8 cellular contexts compared by ENCODE assay signal in the genomic region with DNA sequence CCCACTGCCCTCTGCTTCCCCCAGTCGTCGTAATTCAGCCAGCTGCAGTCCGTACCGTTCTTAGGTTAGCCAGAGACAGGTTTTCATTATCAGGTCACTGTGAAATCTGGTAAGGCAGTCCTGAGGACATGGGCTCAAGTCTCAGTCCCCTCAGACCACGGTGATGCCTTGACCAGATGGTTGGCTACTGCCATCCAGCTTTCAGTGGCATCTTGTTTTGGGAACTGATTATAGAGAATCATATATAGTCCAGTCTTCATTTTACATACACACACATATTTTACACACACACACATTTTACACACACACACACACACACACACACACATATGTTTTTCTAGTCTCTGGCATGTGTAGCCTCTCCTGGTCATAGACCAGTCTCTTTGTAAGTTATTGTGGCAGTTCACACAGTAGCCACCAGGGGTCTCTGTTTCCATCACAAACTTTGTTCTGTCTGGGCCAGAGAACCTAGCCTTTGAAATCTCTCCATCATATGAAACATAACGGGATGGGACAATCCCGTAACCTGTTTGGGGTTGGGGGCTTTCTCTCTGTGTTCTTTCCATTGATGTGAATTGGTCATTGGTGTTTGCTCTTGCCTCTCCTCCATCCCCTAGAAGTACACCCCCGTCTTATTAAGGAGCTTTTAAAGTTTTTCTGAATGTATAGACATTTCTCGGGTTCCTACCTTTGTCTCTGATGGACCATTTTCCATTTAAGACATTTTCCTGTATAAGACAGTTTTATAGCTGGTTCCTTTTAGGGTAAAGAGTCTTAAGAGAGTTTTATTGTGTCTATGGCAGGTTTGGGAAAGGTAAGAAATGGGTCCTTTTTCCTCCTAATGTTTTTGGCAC. TPM values are rescaled to one million over a fixed set of nuclear protein-coding genes. Genes with fewer than 3 reads are reported as not detected.
DNase-seq lines count a peak whose midpoint lies in the region; ATAC-seq, FAIRE-seq and TF ChIP-seq lines count a peak whose summit lies in the region.

No MANE protein-coding gene starts in this region.

- peaks cover 6 to 27% of the 10 kb centered on the region in 2 experiments; a peak in 4 of 5 replicates for H3K36me3 ChIP-seq in HepG2 (replicated peaks in 1 of 2; ENCODE audit: control insufficient read depth in 1 of 2, insufficient read depth in 2 of 2, low read length in 2 of 2)

- H2AFZ ChIP-seq in HepG2 (ENCODE audit: low read length), result no peak overlapping the region

- H3K79me2 ChIP-seq in HepG2 (ENCODE audit: insufficient read depth, low read length), result no peaks in the 10 kb centered on the region

- DNase-seq in DMS153 treated with DMSO at 0.1 percent for 48 hours (lab: John Stamatoyannopoulos, UW; ENCODE audit: unreplicated experiment) (peak; percentile 87), HFF-Myc (ENCODE audit: extremely low read depth, low read depth) (no peak), NCI-H446 (lab: John Stamatoyannopoulos, UW) (peak; percentile 60 to 81), cerebellum (ENCODE audit: low spot score) (peak; percentile 64), HepG2 (ENCODE audit: low spot score) (peak; percentile 56)
- peak; percentile 85 for DNase-seq in activated CD4-positive, alpha-beta T cell treated with anti-CD3 and anti-CD28 coated beads for 36 hours
- DNase-seq in stimulated activated CD8-positive, alpha-beta memory T cell treated with anti-CD3 and anti-CD28 coated beads, Interleukin-12 subunit alpha, Interleukin-12 subunit beta, amount 100 ng/mL, for 4 hours (ENCODE audit: low read depth), result peak; percentile 32

- H3K27ac Mint-ChIP-seq in activated CD4-positive, alpha-beta T cell treated with anti-CD3 and anti-CD28 coated beads for 36 hours, result peak overlapping the region; percentile 39

- no peak overlapping the region for H3K4me2 ChIP-seq in HepG2 (ENCODE audit: low read depth, low read length)

- peak; percentile 80 for FAIRE-seq in HepG2 (lab: Jason Lieb, UNC)

- TF ChIP-seq EP300 in HepG2 (IDR thresholded peaks at IDR 0.05; ENCODE audit: low read depth in 2 of 2, low read length in 2 of 2) (no peak), HepG2 (CRISPR knock-in tag; IDR thresholded peaks at IDR 0.05; ENCODE audit: borderline replicate concordance) (no peak)

- no peak overlapping the region for H3K9ac ChIP-seq in HepG2 (ENCODE audit: insufficient read depth, low read depth, low read length)

- no peaks in the 10 kb centered on the region for H3K9me3 Mint-ChIP-seq in activated CD4-positive, alpha-beta T cell treated with anti-CD3 and anti-CD28 coated beads for 36 hours (ENCODE audit: low read depth)

- WGBS in HepG2 (ENCODE audit: low lambda C conversion rate), result 69% methylated on average over 9 of the region's 9 CpGs

- peaks cover 3% of the 10 kb centered on the region; the same call in 1 of the 2 replicates for H4K20me1 ChIP-seq in HepG2 (ENCODE audit: insufficient read depth, low read length)

- TF ChIP-seq CTCF in HFF-Myc (IDR thresholded peaks at IDR 0.05; ENCODE audit: low read depth, low read length, missing control alignments), result peak; percentile 85
- peak; percentile 77 for TF ChIP-seq CTCF in HepG2 (CRISPR knock-in tag; IDR thresholded peaks at IDR 0.05)

- no peaks in the 10 kb centered on the region for H3K36me3 Mint-ChIP-seq in activated CD4-positive, alpha-beta T cell treated with anti-CD3 and anti-CD28 coated beads for 36 hours (ENCODE audit: low read depth)

- CTCF ChIA-PET in activated CD4-positive, alpha-beta T cell treated with anti-CD3 and anti-CD28 coated beads for 36 hours (lab: Charles Lee), result interaction anchor here (0.7 to 6.3 kb wide), 32 partner anchors 9 to 1999 kb away, joined by 3 to 55 read pairs (median 3); partner anchors contain the start of genes EIF2D and IKBKE
- CTCF ChIA-PET in HepG2 (lab: Yijun Ruan, JAX; ENCODE audit: low intra/inter-chr PET ratio, low total read pairs), result interaction anchor here (1.3 kb wide), 1 partner anchor 18 kb away, joined by 4 read pairs; no protein-coding TSS in a partner anchor

- no peaks in the 10 kb centered on the region for H3K27me3 ChIP-seq in HepG2 (ENCODE audit: control insufficient read depth in 1 of 2, insufficient read depth in 2 of 2, low read length in 2 of 2)

- no peaks in the 10 kb centered on the region for H3K27me3 Mint-ChIP-seq in activated CD4-positive, alpha-beta T cell treated with anti-CD3 and anti-CD28 coated beads for 36 hours

- H3K4me1 Mint-ChIP-seq in activated CD4-positive, alpha-beta T cell treated with anti-CD3 and anti-CD28 coated beads for 36 hours, result peaks cover 49% of the 10 kb centered on the region

- POLR2A ChIA-PET in activated CD4-positive, alpha-beta T cell treated with anti-CD3 and anti-CD28 coated beads for 36 hours (lab: Charles Lee), result interaction anchor here (1.0 kb wide), 1 partner anchor 9 kb away, joined by 4 read pairs; no protein-coding TSS in a partner anchor
- POLR2A ChIA-PET in HepG2 (lab: Yijun Ruan, JAX), result no interaction called here

- intact Hi-C loops in activated CD4-positive, alpha-beta T cell treated with anti-CD3 and anti-CD28 coated beads for 36 hours (cut with DNase I, micrococcal nuclease), result no loop called here
- intact Hi-C loops in HepG2 (cut with micrococcal nuclease; ENCODE audit: unreplicated experiment), result no loop called here

- H3K4me1 ChIP-seq in HepG2 (ENCODE audit: insufficient read depth, low read length), result no peaks in the 10 kb centered on the region

- no peak overlapping the region for H3K4me3 ChIP-seq in HFF-Myc (replicated peaks; ENCODE audit: low read depth, low read length)
- H3K4me3 ChIP-seq in HepG2 (replicated peaks in 1 of 3; ENCODE audit: insufficient read depth in 1 of 3, low read depth in 2 of 3, low read length in 3 of 3), result no peak overlapping the region

- no peak for TF ChIP-seq RAD21 in HepG2 (CRISPR knock-in tag; IDR thresholded peaks at IDR 0.05)

- BruUV-seq in HepG2 (replicated peaks; lab: Mats Ljungman, UMichigan), result no TSS peak

- peak; percentile 57 for ATAC-seq in activated CD4-positive, alpha-beta T cell treated with anti-CD3 and anti-CD28 coated beads for 36 hours
- ATAC-seq in HepG2, result peak; percentile 88
- no peak for ATAC-seq in GM18907 (IDR thresholded peaks at IDR 0.05; ENCODE audit: unreplicated experiment)

- in situ Hi-C loops in HepG2 (cut with HindIII; ENCODE audit: extremely low pct_ligation_motif_present, low pct_unique_long_range_greater_than_20kb), result no loop called here

- no peak overlapping the region for H3K4me3 Mint-ChIP-seq in activated CD4-positive, alpha-beta T cell treated with anti-CD3 and anti-CD28 coated beads for 36 hours

- no peak for TF ChIP-seq POLR2A in HepG2 (IDR thresholded peaks at IDR 0.05; ENCODE audit: insufficient read depth in 1 of 2, low read depth in 2 of 2, low read length in 2 of 2)

- no peaks in the 10 kb centered on the region for H3K9me3 ChIP-seq in HepG2 (ENCODE audit: low read length)

- no peak overlapping the region for H3K27ac ChIP-seq in HepG2 (ENCODE audit: extremely low read length, insufficient read depth, low read length)

RNA-seq across cellular contexts. Expression of gene IKBKE, which starts 8.4 kb away (rescaled TPM):
- 10 to 100 TPM; 15.3 to 17.2 TPM for total RNA-seq in activated CD4-positive, alpha-beta T cell treated with anti-CD3 and anti-CD28 coated beads for 36 hours
- total RNA-seq in cerebellum (2.5 TPM), HepG2 (2016; rRNA removed; fragmentation: Illumina TruSeq; extraction: Trizol) (4.0 and 5.8 TPM in 2 replicates)
- total RNA-seq in HepG2 (2016; cell fraction: cytosol; rRNA removed; fragmentation: Illumina TruSeq; extraction: Trizol; ENCODE audit: low read depth), result 1.5 and 1.8 TPM in 2 replicates
- 4.8 and 5.0 TPM in 2 replicates for total RNA-seq in HepG2 (2016; cell fraction: insoluble cytoplasmic fraction; rRNA removed; fragmentation: Illumina TruSeq; extraction: Trizol)
- total RNA-seq in HepG2 (2016; cell fraction: membrane; rRNA removed; fragmentation: Illumina TruSeq; extraction: Trizol), result 3.2 and 5.3 TPM in 2 replicates
- 4.7 and 6.1 TPM in 2 replicates for total RNA-seq in HepG2 (2016; cell fraction: nucleus; rRNA removed; fragmentation: Illumina TruSeq; extraction: Trizol)
- 3.7 and 4.5 TPM in 2 replicates for polyA plus RNA-seq in HepG2 (2011; rRNA removed)
- 2.1 and 3.7 TPM in 2 replicates for polyA plus RNA-seq in HepG2 (2011; cell fraction: cytosol; rRNA removed)
- polyA plus RNA-seq in HepG2 (2011; cell fraction: nucleus; rRNA removed), result 11.0 and 15.9 TPM in 2 replicates
- polyA plus RNA-seq in HepG2 (2012), result 0.95 and 1.4 TPM in 2 replicates
- polyA plus RNA-seq in HepG2 (2016; cell fraction: cytosol; fragmentation: Illumina TruSeq; extraction: Trizol; ENCODE audit: low read depth), result 2.2 and 2.8 TPM in 2 replicates
- polyA plus RNA-seq in HepG2 (2016; cell fraction: insoluble cytoplasmic fraction; fragmentation: Illumina TruSeq; extraction: Trizol; ENCODE audit: low read depth), result 3.9 and 4.3 TPM in 2 replicates
- polyA plus RNA-seq in HepG2 (2016; cell fraction: membrane; fragmentation: Illumina TruSeq; extraction: Trizol; ENCODE audit: low read depth), result 1.9 and 2.6 TPM in 2 replicates
- 7.2 and 7.3 TPM in 2 replicates for polyA plus RNA-seq in HepG2 (2016; cell fraction: nucleus; fragmentation: Illumina TruSeq; extraction: Trizol; ENCODE audit: insufficient read depth, low read depth)
- 8.9 and 22.1 TPM in 2 replicates for polyA minus RNA-seq in HepG2 (2011; rRNA and poly(A)+ RNA removed; ENCODE audit: low replicate concordance)
- 1.3 and 2.0 TPM in 2 replicates for polyA minus RNA-seq in HepG2 (2011; cell fraction: cytosol; rRNA and poly(A)+ RNA removed)
- polyA minus RNA-seq in HepG2 (2011; cell fraction: nucleus; rRNA and poly(A)+ RNA removed), result 7.3 and 8.9 TPM in 2 replicates

RNA-seq across cellular contexts. Expression of gene RASSF5, which starts 45.5 kb away (rescaled TPM):
- total RNA-seq in activated CD4-positive, alpha-beta T cell treated with anti-CD3 and anti-CD28 coated beads for 36 hours, result 100 to 1,000 TPM; 223 to 239 TPM
- total RNA-seq in cerebellum (2.7 TPM), HepG2 (2016; rRNA removed; fragmentation: Illumina TruSeq; extraction: Trizol) (0.18 and 0.49 TPM in 2 replicates)
- 0.09 TPM in 1 of 2 replicates, not detected in the other for total RNA-seq in HepG2 (2016; cell fraction: cytosol; rRNA removed; fragmentation: Illumina TruSeq; extraction: Trizol; ENCODE audit: low read depth)
- 0.24 and 0.36 TPM in 2 replicates for total RNA-seq in HepG2 (2016; cell fraction: insoluble cytoplasmic fraction; rRNA removed; fragmentation: Illumina TruSeq; extraction: Trizol)
- 0.14 and 0.19 TPM in 2 replicates for total RNA-seq in HepG2 (2016; cell fraction: membrane; rRNA removed; fragmentation: Illumina TruSeq; extraction: Trizol)
- 0.22 and 0.47 TPM in 2 replicates for total RNA-seq in HepG2 (2016; cell fraction: nucleus; rRNA removed; fragmentation: Illumina TruSeq; extraction: Trizol)
- polyA plus RNA-seq in HepG2 (2011; rRNA removed), result 0.40 and 0.50 TPM in 2 replicates
- polyA plus RNA-seq in HepG2 (2011; cell fraction: cytosol; rRNA removed), result 0.27 and 0.47 TPM in 2 replicates
- polyA plus RNA-seq in HepG2 (2011; cell fraction: nucleus; rRNA removed), result 0.58 and 0.66 TPM in 2 replicates
- polyA plus RNA-seq in HepG2 (2012), result 0.76 and 2.1 TPM in 2 replicates
- polyA plus RNA-seq in HepG2 (2016; cell fraction: cytosol; fragmentation: Illumina TruSeq; extraction: Trizol; ENCODE audit: low read depth), result 0.03 and 0.06 TPM in 2 replicates
- 0.21 and 0.29 TPM in 2 replicates for polyA plus RNA-seq in HepG2 (2016; cell fraction: insoluble cytoplasmic fraction; fragmentation: Illumina TruSeq; extraction: Trizol; ENCODE audit: low read depth)
- 0.09 and 0.11 TPM in 2 replicates for polyA plus RNA-seq in HepG2 (2016; cell fraction: membrane; fragmentation: Illumina TruSeq; extraction: Trizol; ENCODE audit: low read depth)
- 0.43 and 0.48 TPM in 2 replicates for polyA plus RNA-seq in HepG2 (2016; cell fraction: nucleus; fragmentation: Illumina TruSeq; extraction: Trizol; ENCODE audit: insufficient read depth, low read depth)
- polyA minus RNA-seq in HepG2 (2011; rRNA and poly(A)+ RNA removed; ENCODE audit: low replicate concordance), result 0.30 and 18.0 TPM in 2 replicates
- 0.49 and 1.3 TPM in 2 replicates for polyA minus RNA-seq in HepG2 (2011; cell fraction: cytosol; rRNA and poly(A)+ RNA removed)
- 0.26 and 0.50 TPM in 2 replicates for polyA minus RNA-seq in HepG2 (2011; cell fraction: nucleus; rRNA and poly(A)+ RNA removed)

Comparison
In these comparisons a context has a peak if more than half of its experiments do, and no peak if none do; other contexts are left out.
1. RNA of gene RASSF5, which starts 45.5 kb away (total RNA-seq): 223 to 239 TPM in activated CD4-positive, alpha-beta T cell treated with anti-CD3 and anti-CD28 coated beads for 36 hours; 2.7 TPM in cerebellum (single experiment) and 0.09 to 0.49 TPM in HepG2; every median in the first group is over 10 times any median in the second.